ENCODE assay signal across 8 cellular contexts in genomic region chr13:41061914-41062837, GRCh38. TPM values are rescaled to one million over a fixed set of nuclear protein-coding genes. Genes with fewer than 3 reads are reported as not detected.
DNase-seq lines count a peak whose midpoint lies in the region; ATAC-seq and TF ChIP-seq lines count a peak whose summit lies in the region.

No MANE protein-coding gene starts in this region.

- in situ Hi-C loops in Caki2 (cut with HindIII; ENCODE audit: low pct_unique_long_range_greater_than_20kb, low sequenced_read_pairs): no loop called here

- peak; percentile 79 for DNase-seq in Caki2 (ENCODE audit: low read depth)
- DNase-seq in epithelial cell of prostate (ENCODE audit: low read depth, low spot score): peak; percentile 50
- DNase-seq in NK-92 (lab: John Stamatoyannopoulos, UW; ENCODE audit: unreplicated experiment): no peak
- no peak for DNase-seq in COR-L47 (lab: John Stamatoyannopoulos, UW)

- no peaks in the 10 kb centered on the region for H3K27me3 ChIP-seq in muscle layer of duodenum (ENCODE audit: low read depth, low read length)

- peaks cover 29 to 58% of the 10 kb centered on the region in 2 donors for H3K4me1 ChIP-seq in muscle layer of duodenum (ENCODE audit: control insufficient read depth in 1 of 2, insufficient read depth in 2 of 2, low read length in 2 of 2)

- no peaks in the 10 kb centered on the region for H3K9me3 ChIP-seq in muscle layer of duodenum (ENCODE audit: control insufficient read depth in 1 of 2, low read length in 2 of 2)

- H3K27ac ChIP-seq in epithelial cell of prostate (peak overlapping the region; percentile 96), muscle layer of duodenum (ENCODE audit: low read length) (peak overlapping the region; percentile 99)

- ATAC-seq in GM19452 (IDR thresholded peaks at IDR 0.05; ENCODE audit: unreplicated experiment): peak; percentile 37
- peak; percentile 26 for ATAC-seq in HG03442 (IDR thresholded peaks at IDR 0.05; ENCODE audit: unreplicated experiment)
- peak; percentile 55 for ATAC-seq in SK-N-SH treated with all-trans-retinoic acid at 6 μM for 48 hours

- H3K36me3 ChIP-seq in muscle layer of duodenum (ENCODE audit: control insufficient read depth in 1 of 2, insufficient read depth in 2 of 2, low read length in 2 of 2): peaks cover 9 to 45% of the 10 kb centered on the region in 2 donors

- peak overlapping the region; percentile 71 to 88 for H3K4me3 ChIP-seq in muscle layer of duodenum (ENCODE audit: low read depth in 1 of 2, low read length in 2 of 2)

TF ChIP-seq in SK-N-SH treated with all-trans-retinoic acid at 6 μM for 48 hours, 23 proteins besides CTCF, POLR2A, EP300 and RAD21:
- TF ChIP-seq CSDC2 (CRISPR knock-in tag; IDR thresholded peaks at IDR 0.05): no peak
- no peak for TF ChIP-seq ZNF70 (CRISPR knock-in tag; IDR thresholded peaks at IDR 0.05)
- no peak for TF ChIP-seq OSR1 (CRISPR knock-in tag; IDR thresholded peaks at IDR 0.05)
- no peak for TF ChIP-seq ZFP3 (CRISPR knock-in tag; IDR thresholded peaks at IDR 0.05)
- TF ChIP-seq TCF4 (CRISPR knock-in tag; IDR thresholded peaks at IDR 0.05; ENCODE audit: borderline replicate concordance): no peak
- no peak for TF ChIP-seq BACH2 (CRISPR knock-in tag; IDR thresholded peaks at IDR 0.05; ENCODE audit: borderline replicate concordance)
- no peak for TF ChIP-seq CREB5 (CRISPR knock-in tag; IDR thresholded peaks at IDR 0.05; ENCODE audit: low read depth)
- no peak for TF ChIP-seq TOX (CRISPR knock-in tag; IDR thresholded peaks at IDR 0.05; ENCODE audit: borderline replicate concordance)
- TF ChIP-seq, protein P1, sequence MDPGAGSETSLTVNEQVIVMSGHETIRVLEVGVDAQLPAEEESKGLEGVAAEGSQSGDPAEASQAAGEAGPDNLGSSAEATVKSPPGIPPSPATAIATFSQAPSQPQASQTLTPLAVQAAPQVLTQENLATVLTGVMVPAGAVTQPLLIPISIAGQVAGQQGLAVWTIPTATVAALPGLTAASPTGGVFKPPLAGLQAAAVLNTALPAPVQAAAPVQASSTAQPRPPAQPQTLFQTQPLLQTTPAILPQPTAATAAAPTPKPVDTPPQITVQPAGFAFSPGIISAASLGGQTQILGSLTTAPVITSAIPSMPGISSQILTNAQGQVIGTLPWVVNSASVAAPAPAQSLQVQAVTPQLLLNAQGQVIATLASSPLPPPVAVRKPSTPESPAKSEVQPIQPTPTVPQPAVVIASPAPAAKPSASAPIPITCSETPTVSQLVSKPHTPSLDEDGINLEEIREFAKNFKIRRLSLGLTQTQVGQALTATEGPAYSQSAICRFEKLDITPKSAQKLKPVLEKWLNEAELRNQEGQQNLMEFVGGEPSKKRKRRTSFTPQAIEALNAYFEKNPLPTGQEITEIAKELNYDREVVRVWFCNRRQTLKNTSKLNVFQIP (CRISPR knock-in tag; IDR thresholded peaks at IDR 0.05; ENCODE audit: borderline replicate concordance, low read depth): no peak
- no peak for TF ChIP-seq ESRRG (CRISPR knock-in tag; IDR thresholded peaks at IDR 0.05)
- no peak for TF ChIP-seq CSRNP3 (CRISPR knock-in tag; IDR thresholded peaks at IDR 0.05)
- TF ChIP-seq PPARA (CRISPR knock-in tag; IDR thresholded peaks at IDR 0.05; ENCODE audit: borderline replicate concordance): no peak
- TF ChIP-seq ISL1 (CRISPR knock-in tag; IDR thresholded peaks at IDR 0.05): no peak
- no peak for TF ChIP-seq ZNF8 (CRISPR knock-in tag; IDR thresholded peaks at IDR 0.05)
- no peak for TF ChIP-seq SNAI2 (CRISPR knock-in tag; IDR thresholded peaks at IDR 0.05)
- no peak for TF ChIP-seq ZC3H10 (CRISPR knock-in tag; IDR thresholded peaks at IDR 0.05)
- no peak for TF ChIP-seq ARNTL (CRISPR knock-in tag; IDR thresholded peaks at IDR 0.05; ENCODE audit: borderline replicate concordance, low read depth)
- TF ChIP-seq, protein P2, sequence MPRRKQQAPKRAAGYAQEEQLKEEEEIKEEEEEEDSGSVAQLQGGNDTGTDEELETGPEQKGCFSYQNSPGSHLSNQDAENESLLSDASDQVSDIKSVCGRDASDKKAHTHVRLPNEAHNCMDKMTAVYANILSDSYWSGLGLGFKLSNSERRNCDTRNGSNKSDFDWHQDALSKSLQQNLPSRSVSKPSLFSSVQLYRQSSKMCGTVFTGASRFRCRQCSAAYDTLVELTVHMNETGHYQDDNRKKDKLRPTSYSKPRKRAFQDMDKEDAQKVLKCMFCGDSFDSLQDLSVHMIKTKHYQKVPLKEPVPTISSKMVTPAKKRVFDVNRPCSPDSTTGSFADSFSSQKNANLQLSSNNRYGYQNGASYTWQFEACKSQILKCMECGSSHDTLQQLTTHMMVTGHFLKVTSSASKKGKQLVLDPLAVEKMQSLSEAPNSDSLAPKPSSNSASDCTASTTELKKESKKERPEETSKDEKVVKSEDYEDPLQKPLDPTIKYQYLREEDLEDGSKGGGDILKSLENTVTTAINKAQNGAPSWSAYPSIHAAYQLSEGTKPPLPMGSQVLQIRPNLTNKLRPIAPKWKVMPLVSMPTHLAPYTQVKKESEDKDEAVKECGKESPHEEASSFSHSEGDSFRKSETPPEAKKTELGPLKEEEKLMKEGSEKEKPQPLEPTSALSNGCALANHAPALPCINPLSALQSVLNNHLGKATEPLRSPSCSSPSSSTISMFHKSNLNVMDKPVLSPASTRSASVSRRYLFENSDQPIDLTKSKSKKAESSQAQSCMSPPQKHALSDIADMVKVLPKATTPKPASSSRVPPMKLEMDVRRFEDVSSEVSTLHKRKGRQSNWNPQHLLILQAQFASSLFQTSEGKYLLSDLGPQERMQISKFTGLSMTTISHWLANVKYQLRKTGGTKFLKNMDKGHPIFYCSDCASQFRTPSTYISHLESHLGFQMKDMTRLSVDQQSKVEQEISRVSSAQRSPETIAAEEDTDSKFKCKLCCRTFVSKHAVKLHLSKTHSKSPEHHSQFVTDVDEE (CRISPR knock-in tag; IDR thresholded peaks at IDR 0.05): no peak

RNA-seq across cellular contexts. Expression of gene WBP4, which starts 0.9 kb away (rescaled TPM):
- 3.5 and 6.9 TPM in 2 replicates for total RNA-seq in Caki2 (2014; rRNA removed; shearing (Covaris generic); ENCODE audit: low replicate concordance)

RNA-seq across cellular contexts. Expression of gene ELF1, which starts 43.1 kb away (rescaled TPM):
- 16.6 and 18.7 TPM in 2 replicates for total RNA-seq in Caki2 (2014; rRNA removed; shearing (Covaris generic); ENCODE audit: low replicate concordance)

Comparison
In these comparisons a context has a peak if more than half of its experiments do, and no peak if none do; other contexts are left out.
1. DNase-seq: peak in Caki2 (single experiment) and epithelial cell of prostate (single experiment); none in NK-92 (single experiment) and COR-L47 (single experiment).
2. Peak in every context shown above with its lines, with median percentiles within 50 percentile points of each other: ATAC-seq.